In the genomic region with DNA sequence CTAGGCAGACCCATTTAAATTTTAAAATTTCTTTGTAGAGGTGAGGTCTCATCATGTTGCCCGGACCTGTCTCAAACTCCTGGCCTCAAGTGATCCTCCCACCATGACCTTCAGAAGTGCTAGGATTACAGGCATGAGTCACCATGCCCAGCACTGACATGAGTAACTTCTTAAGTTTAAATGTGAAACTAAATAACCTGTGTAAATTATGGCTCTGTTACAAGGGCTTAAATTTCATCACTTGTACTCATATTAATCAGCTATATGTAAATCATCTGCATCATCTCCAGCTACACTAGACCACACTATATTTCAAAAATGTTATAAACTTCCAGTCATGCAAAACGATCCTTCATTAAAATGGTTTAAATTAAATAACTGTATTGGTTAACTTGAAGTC, we compare ENCODE assay signal across 9 cellular contexts. TPM values are rescaled to one million over a fixed set of nuclear protein-coding genes. Genes with fewer than 3 reads are reported as not detected.
DNase-seq lines count a peak whose midpoint lies in the region; ATAC-seq and TF ChIP-seq lines count a peak whose summit lies in the region.
"Had no signal": no experiment of that assay in that cellular context is flagged by ENCODE, and none has a peak within 500 bp of the region (broad histone marks: within the 10 kb centered on the region; RNA-seq: fewer than 3 reads in every experiment).

No MANE protein-coding gene starts in this region.

- no peaks in the 10 kb centered on the region for H3K9me3 Mint-ChIP-seq in activated CD4-positive, alpha-beta T cell treated with anti-CD3 and anti-CD28 coated beads, Interleukin-2, amount 10 ng/mL, durations not matched to agents 7 days and 5 days

- ATAC-seq in GM18511 (IDR thresholded peaks at IDR 0.05; ENCODE audit: unreplicated experiment), result peak; percentile 75
- ATAC-seq in HG02973 (IDR thresholded peaks at IDR 0.05; ENCODE audit: unreplicated experiment), result peak; percentile 81
- ATAC-seq in HG03108 (IDR thresholded peaks at IDR 0.05; ENCODE audit: unreplicated experiment), result no peak

- H3K4me3 Mint-ChIP-seq in activated CD4-positive, alpha-beta T cell treated with anti-CD3 and anti-CD28 coated beads, Interleukin-2, amount 10 ng/mL, durations not matched to agents 7 days and 5 days, result no peak overlapping the region

- WGBS in lower leg skin, 2 donors, result 58 to 66% methylated on average over 2 of the region's 2 CpGs

- POLR2A ChIA-PET in activated CD4-positive, alpha-beta T cell treated with anti-CD3 and anti-CD28 coated beads, Interleukin-2, amount 10 ng/mL, durations not matched to agents 7 days and 5 days (lab: Charles Lee), result interaction anchor here (0.6 kb wide), 1 partner anchor 14 kb away, joined by 4 read pairs; no protein-coding TSS in a partner anchor

- H3K4me3 ChIP-seq in lower leg skin (ENCODE audit: low read depth, poor library complexity, severe bottlenecking), result no peak overlapping the region
- H3K4me3 ChIP-seq: lung had no signal

- H3K27me3 Mint-ChIP-seq in activated CD4-positive, alpha-beta T cell treated with anti-CD3 and anti-CD28 coated beads, Interleukin-2, amount 10 ng/mL, durations not matched to agents 7 days and 5 days, result no peaks in the 10 kb centered on the region

- H3K4me1 Mint-ChIP-seq in activated CD4-positive, alpha-beta T cell treated with anti-CD3 and anti-CD28 coated beads, Interleukin-2, amount 10 ng/mL, durations not matched to agents 7 days and 5 days, result peaks cover 13% of the 10 kb centered on the region

- no peak for TF ChIP-seq POLR2A in lower leg skin (IDR thresholded peaks at IDR 0.05)

- intact Hi-C loops in lower leg skin (cut with DNase I; ENCODE audit: low total_unique reads), result no loop called here

- peak overlapping the region; percentile 79 for H3K27ac Mint-ChIP-seq in activated CD4-positive, alpha-beta T cell treated with anti-CD3 and anti-CD28 coated beads, Interleukin-2, amount 10 ng/mL, durations not matched to agents 7 days and 5 days

- H3K36me3 Mint-ChIP-seq in activated CD4-positive, alpha-beta T cell treated with anti-CD3 and anti-CD28 coated beads, Interleukin-2, amount 10 ng/mL, durations not matched to agents 7 days and 5 days (ENCODE audit: low read depth), result peaks cover 32% of the 10 kb centered on the region

- CTCF ChIA-PET in activated CD4-positive, alpha-beta T cell treated with anti-CD3 and anti-CD28 coated beads, Interleukin-2, amount 10 ng/mL, durations not matched to agents 7 days and 5 days (lab: Charles Lee), result interaction anchor here (0.6 kb wide), 1 partner anchor 80 kb away, joined by 3 read pairs; no protein-coding TSS in a partner anchor

- no peak for TF ChIP-seq CTCF in lower leg skin (IDR thresholded peaks at IDR 0.05)

- DNase-seq in activated CD4-positive, alpha-beta T cell treated with anti-CD3 and anti-CD28 coated beads, Interleukin-2, amount 10 ng/mL, durations not matched to agents 7 days and 5 days, result no peak
- DNase-seq in left kidney (ENCODE audit: low read depth, low spot score) (peak; percentile 37), lower leg skin (ENCODE audit: low spot score in 2 of 2) (no peak), COR-L47 (lab: John Stamatoyannopoulos, UW) (no peak), SK-N-DZ (ENCODE audit: low spot score) (no peak)

RNA-seq across cellular contexts. Expression of gene ATAD1, which starts 56.1 kb away (rescaled TPM):
- 10 to 100 TPM; 42.9 to 45.9 TPM for total RNA-seq in activated CD4-positive, alpha-beta T cell treated with anti-CD3 and anti-CD28 coated beads, Interleukin-2, amount 10 ng/mL, durations not matched to agents 7 days and 5 days
- total RNA-seq in lower leg skin, result 10 to 100 TPM; 34.2 to 43.2 (median 38.5) TPM
- 59.3 and 60.5 TPM in 2 replicates for polyA plus RNA-seq in SK-N-DZ (2014; cell fraction: cytosol; rRNA removed)
- 29.2 and 32.8 TPM in 2 replicates for polyA plus RNA-seq in SK-N-DZ (2014; cell fraction: nucleus; rRNA removed)
